ENCODE assay signal across 1 cellular context in the genomic region with DNA sequence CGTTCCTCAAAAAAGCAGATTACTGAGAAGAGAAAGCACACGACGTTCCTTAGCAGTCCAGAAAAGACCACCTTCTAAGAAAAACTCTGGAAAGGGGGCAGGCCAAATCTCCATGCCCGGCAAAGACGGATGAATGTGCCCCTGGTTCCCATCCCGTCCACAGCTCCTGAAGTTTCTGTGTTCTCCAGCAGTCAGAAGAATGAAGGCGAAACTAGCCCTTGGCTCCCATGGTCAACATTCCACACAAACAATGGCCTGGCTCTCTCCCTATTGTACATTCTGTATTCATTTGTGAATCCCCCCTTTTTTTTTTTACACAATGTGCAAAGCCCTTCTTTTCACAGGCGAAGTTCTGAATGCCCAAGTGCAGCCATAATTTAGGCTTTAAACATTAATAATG.
TF ChIP-seq lines count a peak whose summit lies in the region.

No MANE protein-coding gene starts in this region.

TF ChIP-seq in HepG2, 621 proteins besides CTCF, POLR2A, EP300 and RAD21:
- TF ChIP-seq, protein P1, sequence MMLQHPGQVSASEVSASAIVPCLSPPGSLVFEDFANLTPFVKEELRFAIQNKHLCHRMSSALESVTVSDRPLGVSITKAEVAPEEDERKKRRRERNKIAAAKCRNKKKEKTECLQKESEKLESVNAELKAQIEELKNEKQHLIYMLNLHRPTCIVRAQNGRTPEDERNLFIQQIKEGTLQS (CRISPR knock-in tag; IDR thresholded peaks at IDR 0.05) = no peak
- no peak for TF ChIP-seq TMF1 (CRISPR knock-in tag; IDR thresholded peaks at IDR 0.05; ENCODE audit: low read depth)
- no peak for TF ChIP-seq ZNF605 (CRISPR knock-in tag; IDR thresholded peaks at IDR 0.05)
- no peak for TF ChIP-seq PLRG1 (conservative IDR thresholded peaks at IDR 0.05)
- no peak for TF ChIP-seq ZKSCAN8 (CRISPR knock-in tag; IDR thresholded peaks at IDR 0.05; ENCODE audit: borderline replicate concordance)
- TF ChIP-seq ZNF556 (CRISPR knock-in tag; IDR thresholded peaks at IDR 0.05; ENCODE audit: borderline replicate concordance) = no peak
- no peak for TF ChIP-seq DR1 (CRISPR knock-in tag; IDR thresholded peaks at IDR 0.05)
- no peak for TF ChIP-seq ZNF10 (CRISPR knock-in tag; IDR thresholded peaks at IDR 0.05; ENCODE audit: borderline replicate concordance, low read depth)
- no peak for TF ChIP-seq ZNF563 (CRISPR knock-in tag; IDR thresholded peaks at IDR 0.05)
- TF ChIP-seq FOXP1 (IDR thresholded peaks at IDR 0.05) = no peak
- TF ChIP-seq FOXP1 (CRISPR knock-in tag; IDR thresholded peaks at IDR 0.05) = no peak
- no peak for TF ChIP-seq ZSCAN20 (CRISPR knock-in tag; IDR thresholded peaks at IDR 0.05; ENCODE audit: borderline replicate concordance)
- no peak for TF ChIP-seq ERF (CRISPR knock-in tag; IDR thresholded peaks at IDR 0.05)
- no peak for TF ChIP-seq NR2F1 (CRISPR knock-in tag; IDR thresholded peaks at IDR 0.05)
- TF ChIP-seq ZNF256 (CRISPR knock-in tag; conservative IDR thresholded peaks at IDR 0.05) = no peak
- TF ChIP-seq, protein P2, sequence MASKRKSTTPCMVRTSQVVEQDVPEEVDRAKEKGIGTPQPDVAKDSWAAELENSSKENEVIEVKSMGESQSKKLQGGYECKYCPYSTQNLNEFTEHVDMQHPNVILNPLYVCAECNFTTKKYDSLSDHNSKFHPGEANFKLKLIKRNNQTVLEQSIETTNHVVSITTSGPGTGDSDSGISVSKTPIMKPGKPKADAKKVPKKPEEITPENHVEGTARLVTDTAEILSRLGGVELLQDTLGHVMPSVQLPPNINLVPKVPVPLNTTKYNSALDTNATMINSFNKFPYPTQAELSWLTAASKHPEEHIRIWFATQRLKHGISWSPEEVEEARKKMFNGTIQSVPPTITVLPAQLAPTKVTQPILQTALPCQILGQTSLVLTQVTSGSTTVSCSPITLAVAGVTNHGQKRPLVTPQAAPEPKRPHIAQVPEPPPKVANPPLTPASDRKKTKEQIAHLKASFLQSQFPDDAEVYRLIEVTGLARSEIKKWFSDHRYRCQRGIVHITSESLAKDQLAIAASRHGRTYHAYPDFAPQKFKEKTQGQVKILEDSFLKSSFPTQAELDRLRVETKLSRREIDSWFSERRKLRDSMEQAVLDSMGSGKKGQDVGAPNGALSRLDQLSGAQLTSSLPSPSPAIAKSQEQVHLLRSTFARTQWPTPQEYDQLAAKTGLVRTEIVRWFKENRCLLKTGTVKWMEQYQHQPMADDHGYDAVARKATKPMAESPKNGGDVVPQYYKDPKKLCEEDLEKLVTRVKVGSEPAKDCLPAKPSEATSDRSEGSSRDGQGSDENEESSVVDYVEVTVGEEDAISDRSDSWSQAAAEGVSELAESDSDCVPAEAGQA (IDR thresholded peaks at IDR 0.05; ENCODE audit: low read depth) = no peak
- TF ChIP-seq, protein P2 (CRISPR knock-in tag; IDR thresholded peaks at IDR 0.05; ENCODE audit: borderline replicate concordance) = no peak
- no peak for TF ChIP-seq ZNF33A (CRISPR knock-in tag; IDR thresholded peaks at IDR 0.05; ENCODE audit: borderline replicate concordance)
- no peak for TF ChIP-seq SRF (IDR thresholded peaks at IDR 0.05; ENCODE audit: low read depth, low read length)
